ENCODE assay signal across 18 cellular contexts in genomic region chr6:12238191-12238590, GRCh38. TPM values are rescaled to one million over a fixed set of nuclear protein-coding genes. Genes with fewer than 3 reads are reported as not detected.
A peak's percentile ranks its signal among the peaks of the same experiment; 100 is the strongest.
DNase-seq lines count a peak whose midpoint lies in the region; TF ChIP-seq lines count a peak whose summit lies in the region.
"Had no signal": no experiment of that assay in that cellular context is flagged by ENCODE, and none has a peak within 500 bp of the region (broad histone marks: within the 10 kb centered on the region; RNA-seq: fewer than 3 reads in every experiment).

No MANE protein-coding gene starts in this region.

- no peak overlapping the region for H3K4me3 Mint-ChIP-seq in activated naive CD4-positive, alpha-beta T cell treated with anti-CD3 and anti-CD28 coated beads for 36 hours
- H3K4me3 Mint-ChIP-seq in stimulated activated naive CD8-positive, alpha-beta T cell treated with anti-CD3 and anti-CD28 coated beads, Interleukin-15, Interleukin-2, amounts not matched to agents 100 ng/mL and 50 ng/mL, for 24 hours, result no peak overlapping the region
- no peak overlapping the region for H3K4me3 Mint-ChIP-seq in MCF 10A (ENCODE audit: unreplicated experiment)
- H3K4me3 Mint-ChIP-seq: activated naive CD4-positive, alpha-beta T cell treated with anti-CD3 and anti-CD28 coated beads, Interleukin-2, amount 50 U/mL, for 24 hours; immature natural killer cell; neural progenitor cell; T-cell had no signal

- no peak for TF ChIP-seq CTCF in MCF 10A (IDR thresholded peaks at IDR 0.05; ENCODE audit: unreplicated experiment)

- CTCF ChIA-PET in activated naive CD4-positive, alpha-beta T cell treated with anti-CD3 and anti-CD28 coated beads for 36 hours (lab: Charles Lee), result no interaction called here
- CTCF ChIA-PET in MCF 10A (lab: Yijun Ruan, JAX), result interaction anchor here (0.9 to 1.0 kb wide), 2 partner anchors 15 to 582 kb away, joined by 3 read pairs; no protein-coding TSS in a partner anchor

- POLR2A ChIA-PET in MCF 10A (lab: Yijun Ruan, JAX), result interaction anchor here (0.7 to 1.6 kb wide), 3 partner anchors 50 to 88 kb away, joined by 3 to 4 read pairs (median 3); no protein-coding TSS in a partner anchor

- H3K27ac Mint-ChIP-seq in activated naive CD4-positive, alpha-beta T cell treated with anti-CD3 and anti-CD28 coated beads for 36 hours, result no peak overlapping the region
- H3K27ac Mint-ChIP-seq in stimulated activated naive CD8-positive, alpha-beta T cell treated with anti-CD3 and anti-CD28 coated beads, Interleukin-15, Interleukin-2, amounts not matched to agents 100 ng/mL and 50 ng/mL, for 24 hours, result peak overlapping the region; percentile 76
- H3K27ac Mint-ChIP-seq in MCF 10A (ENCODE audit: low read depth, unreplicated experiment), result no peak overlapping the region
- H3K27ac Mint-ChIP-seq: activated naive CD4-positive, alpha-beta T cell treated with anti-CD3 and anti-CD28 coated beads, Interleukin-2, amount 50 U/mL, for 24 hours; immature natural killer cell; neural progenitor cell; T-cell had no signal

- intact Hi-C loops in activated naive CD4-positive, alpha-beta T cell treated with anti-CD3 and anti-CD28 coated beads for 36 hours (cut with micrococcal nuclease), result no loop called here
- intact Hi-C loops in MCF 10A (cut with micrococcal nuclease), result no loop called here

- H3K4me1 Mint-ChIP-seq in activated naive CD4-positive, alpha-beta T cell treated with anti-CD3 and anti-CD28 coated beads for 36 hours (ENCODE audit: low read depth), result peaks cover 27% of the 10 kb centered on the region
- H3K4me1 Mint-ChIP-seq in stimulated activated naive CD8-positive, alpha-beta T cell treated with anti-CD3 and anti-CD28 coated beads, Interleukin-15, Interleukin-2, amounts not matched to agents 100 ng/mL and 50 ng/mL, for 24 hours (ENCODE audit: low read depth), result peaks cover 68% of the 10 kb centered on the region
- H3K4me1 Mint-ChIP-seq in MCF 10A (ENCODE audit: insufficient read depth, unreplicated experiment), result no peaks in the 10 kb centered on the region

- DNase-seq in activated naive CD4-positive, alpha-beta T cell treated with Interleukin-2 at 50 U/mL for 16 hours, result peak; percentile 29
- DNase-seq in activated naive CD4-positive, alpha-beta T cell treated with anti-CD3 and anti-CD28 coated beads for 36 hours, result no peak
- DNase-seq in RPMI7951 (ENCODE audit: low read depth) (peak; percentile 22), left kidney (ENCODE audit: low read depth, low spot score) (peak; percentile 6), glomerular visceral epithelial cell (ENCODE audit: extremely low spot score) (no peak), MCF 10A (ENCODE audit: unreplicated experiment) (no peak)
- DNase-seq: activated T-cell treated with anti-CD3 and anti-CD28 coated beads for 4 hours; EL; foreskin fibroblast; immature natural killer cell; IMR-90; NCI-H1436; NK-92 treated with Interleukin-12 subunit alpha and Interleukin-12 subunit beta, amount 100 ng/mL, for 24 hours; T-cell had no signal

- no peaks in the 10 kb centered on the region for H3K36me3 Mint-ChIP-seq in activated naive CD4-positive, alpha-beta T cell treated with anti-CD3 and anti-CD28 coated beads for 36 hours (ENCODE audit: low read depth)
- no peaks in the 10 kb centered on the region for H3K36me3 Mint-ChIP-seq in stimulated activated naive CD8-positive, alpha-beta T cell treated with anti-CD3 and anti-CD28 coated beads, Interleukin-15, Interleukin-2, amounts not matched to agents 100 ng/mL and 50 ng/mL, for 24 hours (ENCODE audit: low read depth)
- H3K36me3 Mint-ChIP-seq in MCF 10A (ENCODE audit: insufficient read depth, unreplicated experiment), result no peaks in the 10 kb centered on the region
- H3K36me3 Mint-ChIP-seq: activated naive CD4-positive, alpha-beta T cell treated with anti-CD3 and anti-CD28 coated beads, Interleukin-2, amount 50 U/mL, for 24 hours; CD14-positive monocyte; neural progenitor cell; T-cell had no signal

- BruUV-seq in MCF 10A (replicated peaks; lab: Mats Ljungman, UMichigan), result no TSS peak

- H3K27me3 Mint-ChIP-seq in activated naive CD4-positive, alpha-beta T cell treated with anti-CD3 and anti-CD28 coated beads for 36 hours (ENCODE audit: low read depth), result no peaks in the 10 kb centered on the region
- H3K27me3 Mint-ChIP-seq in stimulated activated naive CD8-positive, alpha-beta T cell treated with anti-CD3 and anti-CD28 coated beads, Interleukin-15, Interleukin-2, amounts not matched to agents 100 ng/mL and 50 ng/mL, for 24 hours, result no peaks in the 10 kb centered on the region
- H3K27me3 Mint-ChIP-seq in MCF 10A (ENCODE audit: insufficient read depth, unreplicated experiment), result no peaks in the 10 kb centered on the region
- H3K27me3 Mint-ChIP-seq: activated naive CD4-positive, alpha-beta T cell treated with anti-CD3 and anti-CD28 coated beads, Interleukin-2, amount 50 U/mL, for 24 hours had no signal

- no peaks in the 10 kb centered on the region for H3K9me3 Mint-ChIP-seq in activated naive CD4-positive, alpha-beta T cell treated with anti-CD3 and anti-CD28 coated beads for 36 hours
- no peaks in the 10 kb centered on the region for H3K9me3 Mint-ChIP-seq in stimulated activated naive CD8-positive, alpha-beta T cell treated with anti-CD3 and anti-CD28 coated beads, Interleukin-15, Interleukin-2, amounts not matched to agents 100 ng/mL and 50 ng/mL, for 24 hours
- no peaks in the 10 kb centered on the region for H3K9me3 Mint-ChIP-seq in MCF 10A (ENCODE audit: unreplicated experiment)
- H3K9me3 Mint-ChIP-seq: activated naive CD4-positive, alpha-beta T cell treated with anti-CD3 and anti-CD28 coated beads, Interleukin-2, amount 50 U/mL, for 24 hours; immature natural killer cell; neural progenitor cell; T-cell had no signal

RNA-seq across cellular contexts. Expression of gene EDN1, which starts 52.0 kb away (rescaled TPM):
- under 1 TPM; 0.15 to 0.24 TPM for total RNA-seq in activated naive CD4-positive, alpha-beta T cell treated with anti-CD3 and anti-CD28 coated beads for 36 hours
- 0.72 and 0.88 TPM in 2 replicates for total RNA-seq in RPMI7951 (2014; rRNA removed; shearing (Covaris generic))
- total RNA-seq in MCF 10A (2022), result 1.2 and 2.7 TPM in 2 replicates

Comparison
In these comparisons a context has a peak if more than half of its experiments do, and no peak if none do; other contexts are left out.
1. DNase-seq: peak in activated naive CD4-positive, alpha-beta T cell treated with Interleukin-2 at 50 U/mL for 16 hours (single experiment), RPMI7951 (single experiment) and left kidney (single experiment); none in activated naive CD4-positive, alpha-beta T cell treated with anti-CD3 and anti-CD28 coated beads for 36 hours (single experiment), glomerular visceral epithelial cell (single experiment) and MCF 10A (single experiment).